1 cellular context compared by ENCODE assay signal in genomic region chr7:18552943-18553584, GRCh38.
A peak's percentile ranks its signal among the peaks of the same experiment; 100 is the strongest.
TF ChIP-seq lines count a peak whose summit lies in the region.

No MANE protein-coding gene starts in this region.

TF ChIP-seq in HEK293, 187 proteins besides CTCF, POLR2A, EP300 and RAD21 (continued from another document and continues in another):
- no peak for TF ChIP-seq ZNF692 (tag by site-specific recombination; IDR thresholded peaks at IDR 0.05)
- no peak for TF ChIP-seq ZNF664 (tag by site-specific recombination; IDR thresholded peaks at IDR 0.05)
- TF ChIP-seq ZNF146 (tag by site-specific recombination; IDR thresholded peaks at IDR 0.05): no peak
- TF ChIP-seq ZNF112 (tag by site-specific recombination; IDR thresholded peaks at IDR 0.05): no peak
- TF ChIP-seq ZNF248 (tag by site-specific recombination; IDR thresholded peaks at IDR 0.05): no peak
- 0 out of 2 replicates have a peak, but pooled peaks have one; percentile 13 for TF ChIP-seq ZNF10 (tag by site-specific recombination; IDR thresholded peaks at IDR 0.05)
- no peak for TF ChIP-seq ZNF514 (tag by site-specific recombination; IDR thresholded peaks at IDR 0.05)
- TF ChIP-seq AEBP2 (tag by site-specific recombination; IDR thresholded peaks at IDR 0.05; ENCODE audit: borderline replicate concordance): no peak
- TF ChIP-seq ELK4 (IDR thresholded peaks at IDR 0.05; ENCODE audit: borderline replicate concordance, low read depth, low read length): no peak
- no peak for TF ChIP-seq ZNF423 (tag by site-specific recombination; IDR thresholded peaks at IDR 0.05)
- TF ChIP-seq ZNF610 (tag by site-specific recombination; IDR thresholded peaks at IDR 0.05; ENCODE audit: borderline replicate concordance): no peak
- TF ChIP-seq ZNF518A (tag by site-specific recombination; conservative IDR thresholded peaks at IDR 0.05; ENCODE audit: low read depth): no peak
- TF ChIP-seq ZNF843 (tag by site-specific recombination; IDR thresholded peaks at IDR 0.05): peak; percentile 77
- no peak for TF ChIP-seq ZNF747 (tag by site-specific recombination; IDR thresholded peaks at IDR 0.05)
- TF ChIP-seq ZNF571 (tag by site-specific recombination; IDR thresholded peaks at IDR 0.05): no peak
- TF ChIP-seq ZFP37 (tag by site-specific recombination; IDR thresholded peaks at IDR 0.05): no peak
- no peak for TF ChIP-seq ZNF776 (tag by site-specific recombination; IDR thresholded peaks at IDR 0.05; ENCODE audit: borderline replicate concordance)
- 0 out of 2 replicates have a peak, but pooled peaks have one; percentile 35 for TF ChIP-seq TSHZ1 (tag by site-specific recombination; IDR thresholded peaks at IDR 0.05; ENCODE audit: borderline replicate concordance)
- TF ChIP-seq ZNF416 (tag by site-specific recombination; IDR thresholded peaks at IDR 0.05): no peak
- TF ChIP-seq ZNF555 (tag by site-specific recombination; conservative IDR thresholded peaks at IDR 0.05): no peak
- TF ChIP-seq ZNF239 (tag by site-specific recombination; IDR thresholded peaks at IDR 0.05): no peak
- no peak for TF ChIP-seq ZNF830 (tag by site-specific recombination; IDR thresholded peaks at IDR 0.05; ENCODE audit: low read depth)
- no peak for TF ChIP-seq SETDB1 (IDR thresholded peaks at IDR 0.05; ENCODE audit: insufficient read length, low read length)
- no peak for TF ChIP-seq ZNF132 (tag by site-specific recombination; IDR thresholded peaks at IDR 0.05; ENCODE audit: borderline replicate concordance)
- TF ChIP-seq RBAK (tag by site-specific recombination; IDR thresholded peaks at IDR 0.05): no peak
- no peak for TF ChIP-seq ATF2 (tag by site-specific recombination; IDR thresholded peaks at IDR 0.05; ENCODE audit: low read depth)
- peak; percentile 37; the same call in 1 of the 2 replicates for TF ChIP-seq PRDM4 (tag by site-specific recombination; IDR thresholded peaks at IDR 0.05)
- no peak for TF ChIP-seq ZIC2 (tag by site-specific recombination; IDR thresholded peaks at IDR 0.05)
- no peak for TF ChIP-seq ZNF558 (tag by site-specific recombination; IDR thresholded peaks at IDR 0.05)
- TF ChIP-seq ZNF19 (tag by site-specific recombination; IDR thresholded peaks at IDR 0.05; ENCODE audit: low read depth): no peak
- no peak for TF ChIP-seq ZNF624 (tag by site-specific recombination; IDR thresholded peaks at IDR 0.05)
- no peak for TF ChIP-seq ZNF48 (tag by site-specific recombination; IDR thresholded peaks at IDR 0.05)
- TF ChIP-seq ZBTB11 (tag by site-specific recombination; conservative IDR thresholded peaks at IDR 0.05; ENCODE audit: low read depth): no peak
- no peak for TF ChIP-seq ZBTB7A (tag by site-specific recombination; IDR thresholded peaks at IDR 0.05; ENCODE audit: low read depth)
- no peak for TF ChIP-seq ZNF621 (tag by site-specific recombination; IDR thresholded peaks at IDR 0.05)
- no peak for TF ChIP-seq ZNF658 (tag by site-specific recombination; IDR thresholded peaks at IDR 0.05)
